Comparison of ENCODE assay signal across 8 cellular contexts in genomic region chr5:116574682-116575634, GRCh38. TPM values are rescaled to one million over a fixed set of nuclear protein-coding genes. Genes with fewer than 3 reads are reported as not detected.
DNase-seq lines count a peak whose midpoint lies in the region; ATAC-seq and TF ChIP-seq lines count a peak whose summit lies in the region.

Gene SEMA6A (minus strand): TSS chr5:116574823. CDS start chr5:116504944, 69,879 bp downstream.

- H3K4me1 Mint-ChIP-seq in activated B cell treated with CpG ODN at 0.5 μM for 24 hours (peaks cover 42% of the 10 kb centered on the region), endodermal cell (peaks cover 26% of the 10 kb centered on the region)

- H3K36me3 ChIP-seq in endodermal cell (ENCODE audit: control insufficient read depth, insufficient read depth, low read length) = no peaks in the 10 kb centered on the region
- no peaks in the 10 kb centered on the region for H3K36me3 ChIP-seq in lung (ENCODE audit: control insufficient read depth in 2 of 2, insufficient read depth in 2 of 2, low read length in 2 of 2)

- H3K27me3 ChIP-seq in endodermal cell (ENCODE audit: control insufficient read depth, insufficient read depth, low read length, poor library complexity, severe bottlenecking) (no peaks in the 10 kb centered on the region), lung (ENCODE audit: control insufficient read depth, insufficient read depth) (peaks cover 3% of the 10 kb centered on the region)

- H3K27ac ChIP-seq in endodermal cell (ENCODE audit: low read depth, low read length) = peak within 1 kb of the TSS; percentile 75
- H3K27ac ChIP-seq in lung (ENCODE audit: low read depth in 1 of 2, low read length in 1 of 2) = peak within 1 kb of the TSS; percentile 58 to 83

- H3K27me3 Mint-ChIP-seq in activated B cell treated with CpG ODN at 0.5 μM for 24 hours (peaks cover 53% of the 10 kb centered on the region), endodermal cell (ENCODE audit: insufficient read depth) (no peaks in the 10 kb centered on the region)

- peak; percentile 54 for ATAC-seq in GM18511 (IDR thresholded peaks at IDR 0.05; ENCODE audit: unreplicated experiment)
- ATAC-seq in HG02943 (IDR thresholded peaks at IDR 0.05; ENCODE audit: low read depth, unreplicated experiment) = peak; percentile 53
- peak; percentile 69 for ATAC-seq in activated B cell treated with CpG ODN at 0.5 μM for 24 hours (ENCODE audit: low read depth)
- ATAC-seq in lung (ENCODE audit: insufficient read depth, low FRiP score) = peak; percentile 88

- POLR2A ChIA-PET in AG04449 (lab: Yijun Ruan, JAX) = no interaction called here
- POLR2A ChIA-PET in activated B cell treated with CpG ODN at 0.5 μM for 24 hours (lab: Charles Lee) = interaction anchor here (0.7 kb wide), 1 partner anchor 107 kb away, joined by 5 read pairs; no protein-coding TSS in a partner anchor

- intact Hi-C loops in activated B cell treated with CpG ODN at 0.5 μM for 24 hours (cut with micrococcal nuclease) = loop anchor here (5.0 to 10.0 kb wide), 5 partner anchors 438 to 1400 kb away; partner anchors contain the start of genes AP3S1, ATG12, COMMD10 and FEM1C

- H3K4me3 ChIP-seq in AG04449 (ENCODE audit: low read depth, low read length) (peak within 1 kb of the TSS; percentile 57), endodermal cell (ENCODE audit: low read length) (peak within 1 kb of the TSS; percentile 94), lung (peak within 1 kb of the TSS; percentile 69)

- H3K9me3 ChIP-seq in endodermal cell (ENCODE audit: control insufficient read depth, low read length) (no peaks in the 10 kb centered on the region), lung (ENCODE audit: control insufficient read depth in 2 of 2, insufficient read depth in 1 of 2, low read length in 1 of 2) (no peaks in the 10 kb centered on the region)

- peak within 1 kb of the TSS; percentile 83 for H3K4me3 Mint-ChIP-seq in activated B cell treated with CpG ODN at 0.5 μM for 24 hours
- peak within 1 kb of the TSS; percentile 100 for H3K4me3 Mint-ChIP-seq in endodermal cell

- H3K27ac Mint-ChIP-seq in activated B cell treated with CpG ODN at 0.5 μM for 24 hours (no peak within 1 kb of the TSS), endodermal cell (peak within 1 kb of the TSS; percentile 99)

- H3K9me3 Mint-ChIP-seq in activated B cell treated with CpG ODN at 0.5 μM for 24 hours = no peaks in the 10 kb centered on the region
- no peaks in the 10 kb centered on the region for H3K9me3 Mint-ChIP-seq in endodermal cell

- TF ChIP-seq CTCF in AG04449 (IDR thresholded peaks at IDR 0.05; ENCODE audit: insufficient read depth, low read length, missing control alignments) = no peak
- TF ChIP-seq CTCF in activated B cell treated with CpG ODN at 0.5 μM for 24 hours (IDR thresholded peaks at IDR 0.05) = no peak
- TF ChIP-seq CTCF in endodermal cell (conservative IDR thresholded peaks at IDR 0.05) = peak; percentile 62
- TF ChIP-seq CTCF in lung (IDR thresholded peaks at IDR 0.05; ENCODE audit: control extremely low read depth, extremely low read depth) = no peak

- CTCF ChIA-PET in AG04449 (lab: Yijun Ruan, JAX) = interaction anchor here (1.1 kb wide), 1 partner anchor 30 kb away, joined by 4 read pairs; no protein-coding TSS in a partner anchor
- CTCF ChIA-PET in activated B cell treated with CpG ODN at 0.5 μM for 24 hours (lab: Charles Lee) = interaction anchor here (1.1 kb wide), 1 partner anchor 45 kb away, joined by 3 read pairs; no protein-coding TSS in a partner anchor

- H3K4me1 ChIP-seq in endodermal cell (ENCODE audit: control insufficient read depth, insufficient read depth, low read length) (no peaks in the 10 kb centered on the region), lung (ENCODE audit: control insufficient read depth in 2 of 2, insufficient read depth in 2 of 2, low read length in 2 of 2) (peaks cover 0 to 17% of the 10 kb centered on the region in 2 donors)

- H3K36me3 Mint-ChIP-seq in activated B cell treated with CpG ODN at 0.5 μM for 24 hours (ENCODE audit: low read depth) (no peaks in the 10 kb centered on the region), endodermal cell (ENCODE audit: low read depth) (peaks cover 17% of the 10 kb centered on the region)

- DNase-seq in AG04449 (ENCODE audit: low read depth, low spot score) = peak; percentile 14
- DNase-seq in NCI-H2029 (lab: John Stamatoyannopoulos, UW) = peak; percentile 78
- peak; percentile 46 for DNase-seq in activated B cell treated with CpG ODN at 0.5 μM for 24 hours
- peak; percentile 99 for DNase-seq in endodermal cell
- peak; percentile 86 for DNase-seq in lung (ENCODE audit: low spot score)
- peak; percentile 46 to 63 (median 63) for DNase-seq in stimulated activated CD4-positive, alpha-beta T cell treated with anti-CD3 and anti-CD28 coated beads, TNF-alpha, amount 100 ng/mL, for 48 hours (ENCODE audit: low read depth in 3 of 3)

- peak within 1 kb of the TSS; percentile 72 for H3K9ac ChIP-seq in endodermal cell (ENCODE audit: extremely low read depth, low read length, poor library complexity, severe bottlenecking)

- 0 to 2% methylated on average over 7 to 61 of the region's 61 CpGs for WGBS in endodermal cell (ENCODE audit: insufficient coverage in 1 of 2, insufficient read length in 1 of 2), 2 experiments
- WGBS in lung, 2 donors = 1% methylated on average over 53 to 61 of the region's 61 CpGs

RNA-seq across cellular contexts. Expression of gene SEMA6A, which starts in this region (rescaled TPM):
- total RNA-seq in activated B cell treated with CpG ODN at 0.5 μM for 24 hours (0.20 TPM in 2 replicates), endodermal cell (100 to 1,000 TPM in 1 of 2 donors, 10 to 100 TPM in 1; 79.6 to 328 TPM), lung (10 to 100 TPM; 17.7 to 31.6 TPM)
- polyA plus RNA-seq in endodermal cell (2013, experiment 1 of 2) = 73.8 TPM
- polyA plus RNA-seq in endodermal cell (2013, experiment 2 of 2) = 61.4 TPM
- polyA plus RNA-seq in lung = 1 to 10 TPM; 3.4 to 6.2 TPM

Comparison
In these comparisons a context has a peak if more than half of its experiments do, and no peak if none do; other contexts are left out.
1. Peak in every context shown above with its lines: DNase-seq, ATAC-seq, H3K4me3 ChIP-seq and H3K27ac ChIP-seq.
2. RNA of gene SEMA6A (total RNA-seq): 79.6 to 328 TPM in endodermal cell and 17.7 to 31.6 TPM in lung; 0.20 TPM in activated B cell treated with CpG ODN at 0.5 μM for 24 hours; every median in the first group is over 10 times any median in the second.
3. Peak in DNase-seq and ATAC-seq in activated B cell treated with CpG ODN at 0.5 μM for 24 hours; RNA of the gene not detected or under 1 TPM.
4. DNase-seq: peak in every context shown above with its lines; median percentile 99 in endodermal cell; 86 in lung; 78 in NCI-H2029; 63 in stimulated activated CD4-positive, alpha-beta T cell treated with anti-CD3 and anti-CD28 coated beads, TNF-alpha, amount 100 ng/mL, for 48 hours; 46 in activated B cell treated with CpG ODN at 0.5 μM for 24 hours; 14 in AG04449.